Comparison of ENCODE assay signal across 21 cellular contexts in genomic region chr3:198067416-198067815, GRCh38.
DNase-seq lines count a peak whose midpoint lies in the region; ATAC-seq, FAIRE-seq and TF ChIP-seq lines count a peak whose summit lies in the region.
"Had no signal": no experiment of that assay in that cellular context is flagged by ENCODE, and none has a peak within 500 bp of the region (broad histone marks: within the 10 kb centered on the region; RNA-seq: fewer than 3 reads in every experiment).

No MANE protein-coding gene starts in this region.

- intact Hi-C loops in dendritic cell treated with granulocyte-macrophage colony-stimulating factor and Interleukin-4, amounts not matched to agents 40 ng/mL and 50 ng/mL, for 4 days (cut with micrococcal nuclease), result loop anchor here (10.0 kb wide), 1 partner anchor 73 kb away; no protein-coding TSS in a partner anchor

- no peaks in the 10 kb centered on the region for H3K9me3 ChIP-seq in DOHH2 (ENCODE audit: control insufficient read depth, insufficient read depth, low read length)
- no peaks in the 10 kb centered on the region for H3K9me3 ChIP-seq in Loucy (ENCODE audit: insufficient read depth, low read depth, low read length)

- H3K79me2 ChIP-seq in DOHH2 (ENCODE audit: control insufficient read depth, low read length), result no peaks in the 10 kb centered on the region
- no peaks in the 10 kb centered on the region for H3K79me2 ChIP-seq in Loucy (ENCODE audit: insufficient read depth, low read length)

- H3K27ac Mint-ChIP-seq in dendritic cell treated with granulocyte-macrophage colony-stimulating factor and Interleukin-4, amounts not matched to agents 40 ng/mL and 50 ng/mL, for 4 days, result peak overlapping the region; percentile 27
- peak overlapping the region; percentile 68 for H3K27ac Mint-ChIP-seq in stimulated activated memory B cell treated with anti-CD40 and anti-IgM and Interleukin-4, amounts not matched to agents 10 μg/mL and 1 μg/mL and 100 μg/mL, for 72 hours
- H3K27ac Mint-ChIP-seq in stimulated activated naive CD8-positive, alpha-beta T cell treated with anti-CD3 and anti-CD28 coated beads, Interleukin-15, amount 100 ng/mL, for 72 hours, result no peak overlapping the region
- H3K27ac Mint-ChIP-seq: CD4-positive, alpha-beta memory T cell; H9 had no signal

- H3K4me3 Mint-ChIP-seq in dendritic cell treated with granulocyte-macrophage colony-stimulating factor and Interleukin-4, amounts not matched to agents 40 ng/mL and 50 ng/mL, for 4 days, result no peak overlapping the region
- H3K4me3 Mint-ChIP-seq in stimulated activated memory B cell treated with anti-CD40 and anti-IgM and Interleukin-4, amounts not matched to agents 10 μg/mL and 1 μg/mL and 100 μg/mL, for 72 hours, result peak overlapping the region; percentile 11
- H3K4me3 Mint-ChIP-seq in stimulated activated naive CD8-positive, alpha-beta T cell treated with anti-CD3 and anti-CD28 coated beads, Interleukin-15, amount 100 ng/mL, for 72 hours, result no peak overlapping the region
- H3K4me3 Mint-ChIP-seq: CD4-positive, alpha-beta memory T cell; H9 had no signal

- H3K4me1 ChIP-seq in DOHH2 (ENCODE audit: control insufficient read depth, low read length), result peaks cover 17% of the 10 kb centered on the region
- H3K4me1 ChIP-seq in Loucy (ENCODE audit: insufficient read depth, low read length, poor library complexity, severe bottlenecking), result peaks cover 24% of the 10 kb centered on the region

- peaks cover 11% of the 10 kb centered on the region for H3K27me3 Mint-ChIP-seq in dendritic cell treated with granulocyte-macrophage colony-stimulating factor and Interleukin-4, amounts not matched to agents 40 ng/mL and 50 ng/mL, for 4 days
- H3K27me3 Mint-ChIP-seq in stimulated activated memory B cell treated with anti-CD40 and anti-IgM and Interleukin-4, amounts not matched to agents 10 μg/mL and 1 μg/mL and 100 μg/mL, for 72 hours, result no peaks in the 10 kb centered on the region
- no peaks in the 10 kb centered on the region for H3K27me3 Mint-ChIP-seq in stimulated activated naive CD8-positive, alpha-beta T cell treated with anti-CD3 and anti-CD28 coated beads, Interleukin-15, amount 100 ng/mL, for 72 hours
- H3K27me3 Mint-ChIP-seq: CD4-positive, alpha-beta memory T cell had no signal

- H3K36me3 ChIP-seq in DOHH2 (ENCODE audit: control insufficient read depth, low read length), result no peaks in the 10 kb centered on the region
- H3K36me3 ChIP-seq in Loucy (ENCODE audit: insufficient read depth, low read length), result no peaks in the 10 kb centered on the region

- 0 out of 2 replicates have a peak overlapping the region, but pooled peaks have one; percentile 45 for H2AFZ ChIP-seq in Loucy (ENCODE audit: low read length)

- H3K27ac ChIP-seq in DOHH2 (ENCODE audit: low read depth, low read length), result no peak overlapping the region
- H3K27ac ChIP-seq: C4-2B had no signal

- no peaks in the 10 kb centered on the region for H3K9me3 Mint-ChIP-seq in dendritic cell treated with granulocyte-macrophage colony-stimulating factor and Interleukin-4, amounts not matched to agents 40 ng/mL and 50 ng/mL, for 4 days
- no peaks in the 10 kb centered on the region for H3K9me3 Mint-ChIP-seq in stimulated activated memory B cell treated with anti-CD40 and anti-IgM and Interleukin-4, amounts not matched to agents 10 μg/mL and 1 μg/mL and 100 μg/mL, for 72 hours
- H3K9me3 Mint-ChIP-seq in stimulated activated naive CD8-positive, alpha-beta T cell treated with anti-CD3 and anti-CD28 coated beads, Interleukin-15, amount 100 ng/mL, for 72 hours, result no peaks in the 10 kb centered on the region
- H3K9me3 Mint-ChIP-seq: CD4-positive, alpha-beta memory T cell; H9 had no signal

- peaks cover 14% of the 10 kb centered on the region for H3K4me1 Mint-ChIP-seq in dendritic cell treated with granulocyte-macrophage colony-stimulating factor and Interleukin-4, amounts not matched to agents 40 ng/mL and 50 ng/mL, for 4 days (ENCODE audit: low read depth)
- peaks cover 32% of the 10 kb centered on the region for H3K4me1 Mint-ChIP-seq in stimulated activated memory B cell treated with anti-CD40 and anti-IgM and Interleukin-4, amounts not matched to agents 10 μg/mL and 1 μg/mL and 100 μg/mL, for 72 hours
- H3K4me1 Mint-ChIP-seq in stimulated activated naive CD8-positive, alpha-beta T cell treated with anti-CD3 and anti-CD28 coated beads, Interleukin-15, amount 100 ng/mL, for 72 hours, result peaks cover 15% of the 10 kb centered on the region

- H3K4me2 ChIP-seq in DOHH2 (ENCODE audit: low read length), result peak overlapping the region; percentile 45
- no peak overlapping the region for H3K4me2 ChIP-seq in Loucy (ENCODE audit: low read depth, low read length, poor library complexity, severe bottlenecking)

- H3K4me3 ChIP-seq in DOHH2 (ENCODE audit: low read length) (no peak overlapping the region), Loucy (ENCODE audit: low read length, poor library complexity, severe bottlenecking) (no peak overlapping the region)

- FAIRE-seq in D721Med (lab: Jason Lieb, UNC), result no peak
- FAIRE-seq: A204.1, GM12892, GM18507, H1, HepG2 had no signal

- DNase-seq in DMS 273 (lab: John Stamatoyannopoulos, UW; ENCODE audit: unreplicated experiment) (no peak), activated gamma-delta T cell treated with Interleukin-2 at 50 U/mL for 16 hours (no peak), D721Med (ENCODE audit: insufficient read length, low spot score) (no peak)
- no peak for DNase-seq in stimulated activated naive CD8-positive, alpha-beta T cell treated with anti-CD3 and anti-CD28 coated beads, Interleukin-15, amount 100 ng/mL, for 72 hours
- DNase-seq: ACHN; CD4-positive, alpha-beta memory T cell; DMS 273 treated with DMSO at 0.1 percent for 48 hours; DMS53; DND-41; H9; KG1 had no signal

- H3F3A ChIP-seq in DOHH2 (ENCODE audit: control insufficient read depth, insufficient read depth) (no peaks in the 10 kb centered on the region), Loucy (ENCODE audit: low read depth) (no peaks in the 10 kb centered on the region)

- H3K9ac ChIP-seq in Loucy (ENCODE audit: low read depth, low read length, poor library complexity, severe bottlenecking), result no peak overlapping the region

- TF ChIP-seq CTCF in DOHH2 (IDR thresholded peaks at IDR 0.05; ENCODE audit: low read depth, low read length, poor library complexity, severe bottlenecking) (no peak), Loucy (conservative IDR thresholded peaks at IDR 0.05; ENCODE audit: low read length) (no peak), D721Med (IDR thresholded peaks at IDR 0.05; ENCODE audit: insufficient read depth, missing control alignments) (no peak)

- H4K20me1 ChIP-seq in DOHH2 (ENCODE audit: control insufficient read depth, insufficient read depth, low read depth, low read length) (no peaks in the 10 kb centered on the region), Loucy (ENCODE audit: insufficient read depth, low read length, poor library complexity, severe bottlenecking) (no peaks in the 10 kb centered on the region)

- no peaks in the 10 kb centered on the region for H3K36me3 Mint-ChIP-seq in dendritic cell treated with granulocyte-macrophage colony-stimulating factor and Interleukin-4, amounts not matched to agents 40 ng/mL and 50 ng/mL, for 4 days (ENCODE audit: low read depth)
- H3K36me3 Mint-ChIP-seq in stimulated activated memory B cell treated with anti-CD40 and anti-IgM and Interleukin-4, amounts not matched to agents 10 μg/mL and 1 μg/mL and 100 μg/mL, for 72 hours, result no peaks in the 10 kb centered on the region
- H3K36me3 Mint-ChIP-seq: CD4-positive, alpha-beta memory T cell had no signal

- no peak for ATAC-seq in stimulated activated memory B cell treated with anti-CD40 and anti-IgM and Interleukin-4, amounts not matched to agents 10 μg/mL and 1 μg/mL and 100 μg/mL, for 72 hours
- no peak for ATAC-seq in stimulated activated naive CD8-positive, alpha-beta T cell treated with anti-CD3 and anti-CD28 coated beads, Interleukin-15, amount 100 ng/mL, for 72 hours
- ATAC-seq: HepG2 had no signal

- 0 out of 2 replicates have a peak, but pooled peaks cover 6% of the 10 kb centered on the region for H3K27me3 ChIP-seq in DOHH2 (ENCODE audit: control insufficient read depth, low read length)
- H3K27me3 ChIP-seq in Loucy (ENCODE audit: insufficient read depth, low read length, poor library complexity, severe bottlenecking), result no peaks in the 10 kb centered on the region

- H3K9me2 ChIP-seq in DOHH2 (replicated peaks; ENCODE audit: control insufficient read depth, low read length) (no peaks in the 10 kb centered on the region), Loucy (replicated peaks; ENCODE audit: low read depth, low read length) (no peaks in the 10 kb centered on the region)

Comparison
In these comparisons a context has a peak if more than half of its experiments do, and no peak if none do; other contexts are left out.
1. H3K27ac Mint-ChIP-seq: peak in dendritic cell treated with granulocyte-macrophage colony-stimulating factor and Interleukin-4, amounts not matched to agents 40 ng/mL and 50 ng/mL, for 4 days (single experiment) and stimulated activated memory B cell treated with anti-CD40 and anti-IgM and Interleukin-4, amounts not matched to agents 10 μg/mL and 1 μg/mL and 100 μg/mL, for 72 hours (single experiment); none in stimulated activated naive CD8-positive, alpha-beta T cell treated with anti-CD3 and anti-CD28 coated beads, Interleukin-15, amount 100 ng/mL, for 72 hours (0 of 2).